ENCODE assay signal across 1 cellular context in genomic region chr11:62337682-62338181, GRCh38.
TF ChIP-seq lines count a peak whose summit lies in the region.

No MANE protein-coding gene starts in this region.

TF ChIP-seq in K562, 482 proteins besides CTCF, POLR2A, EP300 and RAD21 (continued from another document):
- TF ChIP-seq ZNF518B (CRISPR knock-in tag; IDR thresholded peaks at IDR 0.05): no peak
- TF ChIP-seq, protein P1, sequence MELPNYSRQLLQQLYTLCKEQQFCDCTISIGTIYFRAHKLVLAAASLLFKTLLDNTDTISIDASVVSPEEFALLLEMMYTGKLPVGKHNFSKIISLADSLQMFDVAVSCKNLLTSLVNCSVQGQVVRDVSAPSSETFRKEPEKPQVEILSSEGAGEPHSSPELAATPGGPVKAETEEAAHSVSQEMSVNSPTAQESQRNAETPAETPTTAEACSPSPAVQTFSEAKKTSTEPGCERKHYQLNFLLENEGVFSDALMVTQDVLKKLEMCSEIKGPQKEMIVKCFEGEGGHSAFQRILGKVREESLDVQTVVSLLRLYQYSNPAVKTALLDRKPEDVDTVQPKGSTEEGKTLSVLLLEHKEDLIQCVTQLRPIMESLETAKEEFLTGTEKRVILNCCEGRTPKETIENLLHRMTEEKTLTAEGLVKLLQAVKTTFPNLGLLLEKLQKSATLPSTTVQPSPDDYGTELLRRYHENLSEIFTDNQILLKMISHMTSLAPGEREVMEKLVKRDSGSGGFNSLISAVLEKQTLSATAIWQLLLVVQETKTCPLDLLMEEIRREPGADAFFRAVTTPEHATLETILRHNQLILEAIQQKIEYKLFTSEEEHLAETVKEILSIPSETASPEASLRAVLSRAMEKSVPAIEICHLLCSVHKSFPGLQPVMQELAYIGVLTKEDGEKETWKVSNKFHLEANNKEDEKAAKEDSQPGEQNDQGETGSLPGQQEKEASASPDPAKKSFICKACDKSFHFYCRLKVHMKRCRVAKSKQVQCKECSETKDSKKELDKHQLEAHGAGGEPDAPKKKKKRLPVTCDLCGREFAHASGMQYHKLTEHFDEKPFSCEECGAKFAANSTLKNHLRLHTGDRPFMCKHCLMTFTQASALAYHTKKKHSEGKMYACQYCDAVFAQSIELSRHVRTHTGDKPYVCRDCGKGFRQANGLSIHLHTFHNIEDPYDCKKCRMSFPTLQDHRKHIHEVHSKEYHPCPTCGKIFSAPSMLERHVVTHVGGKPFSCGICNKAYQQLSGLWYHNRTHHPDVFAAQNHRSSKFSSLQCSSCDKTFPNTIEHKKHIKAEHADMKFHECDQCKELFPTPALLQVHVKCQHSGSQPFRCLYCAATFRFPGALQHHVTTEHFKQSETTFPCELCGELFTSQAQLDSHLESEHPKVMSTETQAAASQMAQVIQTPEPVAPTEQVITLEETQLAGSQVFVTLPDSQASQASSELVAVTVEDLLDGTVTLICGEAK (IDR thresholded peaks at IDR 0.05): peak; percentile 47; the same call in 1 of the 2 replicates
- TF ChIP-seq, protein P1 (CRISPR knock-in tag; IDR thresholded peaks at IDR 0.05): no peak
- 0 out of 2 replicates have a peak, but pooled peaks have one; percentile 58 for TF ChIP-seq PREB (CRISPR knock-in tag; IDR thresholded peaks at IDR 0.05)
- peak; percentile 50; the same call in 1 of the 2 replicates for TF ChIP-seq ATF2 (CRISPR knock-in tag; IDR thresholded peaks at IDR 0.05)
- TF ChIP-seq NCOA6 (IDR thresholded peaks at IDR 0.05): 0 out of 2 replicates have a peak, but pooled peaks have one; percentile 11
- TF ChIP-seq, protein P2, sequence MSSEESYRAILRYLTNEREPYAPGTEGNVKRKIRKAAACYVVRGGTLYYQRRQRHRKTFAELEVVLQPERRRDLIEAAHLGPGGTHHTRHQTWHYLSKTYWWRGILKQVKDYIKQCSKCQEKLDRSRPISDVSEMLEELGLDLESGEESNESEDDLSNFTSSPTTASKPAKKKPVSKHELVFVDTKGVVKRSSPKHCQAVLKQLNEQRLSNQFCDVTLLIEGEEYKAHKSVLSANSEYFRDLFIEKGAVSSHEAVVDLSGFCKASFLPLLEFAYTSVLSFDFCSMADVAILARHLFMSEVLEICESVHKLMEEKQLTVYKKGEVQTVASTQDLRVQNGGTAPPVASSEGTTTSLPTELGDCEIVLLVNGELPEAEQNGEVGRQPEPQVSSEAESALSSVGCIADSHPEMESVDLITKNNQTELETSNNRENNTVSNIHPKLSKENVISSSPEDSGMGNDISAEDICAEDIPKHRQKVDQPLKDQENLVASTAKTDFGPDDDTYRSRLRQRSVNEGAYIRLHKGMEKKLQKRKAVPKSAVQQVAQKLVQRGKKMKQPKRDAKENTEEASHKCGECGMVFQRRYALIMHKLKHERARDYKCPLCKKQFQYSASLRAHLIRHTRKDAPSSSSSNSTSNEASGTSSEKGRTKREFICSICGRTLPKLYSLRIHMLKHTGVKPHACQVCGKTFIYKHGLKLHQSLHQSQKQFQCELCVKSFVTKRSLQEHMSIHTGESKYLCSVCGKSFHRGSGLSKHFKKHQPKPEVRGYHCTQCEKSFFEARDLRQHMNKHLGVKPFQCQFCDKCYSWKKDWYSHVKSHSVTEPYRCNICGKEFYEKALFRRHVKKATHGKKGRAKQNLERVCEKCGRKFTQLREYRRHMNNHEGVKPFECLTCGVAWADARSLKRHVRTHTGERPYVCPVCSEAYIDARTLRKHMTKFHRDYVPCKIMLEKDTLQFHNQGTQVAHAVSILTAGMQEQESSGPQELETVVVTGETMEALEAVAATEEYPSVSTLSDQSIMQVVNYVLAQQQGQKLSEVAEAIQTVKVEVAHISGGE (CRISPR knock-in tag; IDR thresholded peaks at IDR 0.05): peak in 2 of 3 experiments; percentile 23 to 89; a peak in 2 of 6 replicates
- no peak for TF ChIP-seq ZNF76 (CRISPR knock-in tag; IDR thresholded peaks at IDR 0.05; ENCODE audit: borderline replicate concordance)
- TF ChIP-seq, protein P3, sequence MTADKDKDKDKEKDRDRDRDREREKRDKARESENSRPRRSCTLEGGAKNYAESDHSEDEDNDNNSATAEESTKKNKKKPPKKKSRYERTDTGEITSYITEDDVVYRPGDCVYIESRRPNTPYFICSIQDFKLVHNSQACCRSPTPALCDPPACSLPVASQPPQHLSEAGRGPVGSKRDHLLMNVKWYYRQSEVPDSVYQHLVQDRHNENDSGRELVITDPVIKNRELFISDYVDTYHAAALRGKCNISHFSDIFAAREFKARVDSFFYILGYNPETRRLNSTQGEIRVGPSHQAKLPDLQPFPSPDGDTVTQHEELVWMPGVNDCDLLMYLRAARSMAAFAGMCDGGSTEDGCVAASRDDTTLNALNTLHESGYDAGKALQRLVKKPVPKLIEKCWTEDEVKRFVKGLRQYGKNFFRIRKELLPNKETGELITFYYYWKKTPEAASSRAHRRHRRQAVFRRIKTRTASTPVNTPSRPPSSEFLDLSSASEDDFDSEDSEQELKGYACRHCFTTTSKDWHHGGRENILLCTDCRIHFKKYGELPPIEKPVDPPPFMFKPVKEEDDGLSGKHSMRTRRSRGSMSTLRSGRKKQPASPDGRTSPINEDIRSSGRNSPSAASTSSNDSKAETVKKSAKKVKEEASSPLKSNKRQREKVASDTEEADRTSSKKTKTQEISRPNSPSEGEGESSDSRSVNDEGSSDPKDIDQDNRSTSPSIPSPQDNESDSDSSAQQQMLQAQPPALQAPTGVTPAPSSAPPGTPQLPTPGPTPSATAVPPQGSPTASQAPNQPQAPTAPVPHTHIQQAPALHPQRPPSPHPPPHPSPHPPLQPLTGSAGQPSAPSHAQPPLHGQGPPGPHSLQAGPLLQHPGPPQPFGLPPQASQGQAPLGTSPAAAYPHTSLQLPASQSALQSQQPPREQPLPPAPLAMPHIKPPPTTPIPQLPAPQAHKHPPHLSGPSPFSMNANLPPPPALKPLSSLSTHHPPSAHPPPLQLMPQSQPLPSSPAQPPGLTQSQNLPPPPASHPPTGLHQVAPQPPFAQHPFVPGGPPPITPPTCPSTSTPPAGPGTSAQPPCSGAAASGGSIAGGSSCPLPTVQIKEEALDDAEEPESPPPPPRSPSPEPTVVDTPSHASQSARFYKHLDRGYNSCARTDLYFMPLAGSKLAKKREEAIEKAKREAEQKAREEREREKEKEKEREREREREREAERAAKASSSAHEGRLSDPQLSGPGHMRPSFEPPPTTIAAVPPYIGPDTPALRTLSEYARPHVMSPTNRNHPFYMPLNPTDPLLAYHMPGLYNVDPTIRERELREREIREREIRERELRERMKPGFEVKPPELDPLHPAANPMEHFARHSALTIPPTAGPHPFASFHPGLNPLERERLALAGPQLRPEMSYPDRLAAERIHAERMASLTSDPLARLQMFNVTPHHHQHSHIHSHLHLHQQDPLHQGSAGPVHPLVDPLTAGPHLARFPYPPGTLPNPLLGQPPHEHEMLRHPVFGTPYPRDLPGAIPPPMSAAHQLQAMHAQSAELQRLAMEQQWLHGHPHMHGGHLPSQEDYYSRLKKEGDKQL (CRISPR knock-in tag; IDR thresholded peaks at IDR 0.05; ENCODE audit: borderline replicate concordance): peak; percentile 85; the same call in 1 of the 2 replicates
- TF ChIP-seq ZBTB2 (IDR thresholded peaks at IDR 0.05): 0 out of 2 replicates have a peak, but pooled peaks have one; percentile 16
- TF ChIP-seq MEIS2 (IDR thresholded peaks at IDR 0.05; ENCODE audit: partially characterized antibody): peak; percentile 9
- TF ChIP-seq HEY1 (CRISPR knock-in tag; IDR thresholded peaks at IDR 0.05; ENCODE audit: borderline replicate concordance): no peak
- TF ChIP-seq USF1 (CRISPR knock-in tag; IDR thresholded peaks at IDR 0.05): 0 out of 2 replicates have a peak, but pooled peaks have one; percentile 11
- peak; percentile 76; the same call in 1 of the 2 replicates for TF ChIP-seq CTBP1 (IDR thresholded peaks at IDR 0.05; ENCODE audit: borderline replicate concordance)
